10 cellular contexts compared by ENCODE assay signal in the genomic region with DNA sequence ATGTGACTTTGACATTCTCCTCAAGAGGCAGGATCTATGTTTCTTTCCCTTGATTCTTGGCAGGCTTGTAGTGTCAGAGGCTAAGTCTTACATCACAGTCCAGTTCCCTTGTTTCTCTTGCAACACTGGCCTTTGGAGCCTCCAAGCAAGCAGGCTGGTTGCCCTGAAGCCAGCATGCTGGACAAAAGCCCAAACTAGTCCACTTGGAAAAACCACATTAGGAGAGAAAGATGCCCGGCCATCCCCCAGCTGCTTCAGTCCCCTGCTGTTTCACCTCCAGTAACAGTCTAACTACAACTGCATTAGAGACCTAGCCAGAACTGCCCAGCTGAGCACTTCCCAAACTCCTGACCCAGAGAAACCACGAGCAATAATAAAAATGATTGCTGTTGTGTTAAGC.
DNase-seq lines count a peak whose midpoint lies in the region; ATAC-seq and TF ChIP-seq lines count a peak whose summit lies in the region.
"Had no signal": no experiment of that assay in that cellular context is flagged by ENCODE, and none has a peak within 500 bp of the region (broad histone marks: within the 10 kb centered on the region; RNA-seq: fewer than 3 reads in every experiment).

No MANE protein-coding gene starts in this region.

- POLR2A ChIA-PET in HEK293 (lab: Yijun Ruan, JAX) = no interaction called here
- POLR2A ChIA-PET in CD8-positive, alpha-beta T cell (lab: Charles Lee) = no interaction called here

- H3K36me3 ChIP-seq in HEK293 (ENCODE audit: control insufficient read depth in 2 of 2, insufficient read depth in 1 of 2, low read length in 2 of 2) (no peaks in the 10 kb centered on the region), HAP-1 (replicated peaks) (no peaks in the 10 kb centered on the region)
- H3K36me3 ChIP-seq in CD8-positive, alpha-beta T cell (ENCODE audit: insufficient read depth, low read length) = no peaks in the 10 kb centered on the region

- no peaks in the 10 kb centered on the region for H3K27me3 Mint-ChIP-seq in brain
- H3K27me3 Mint-ChIP-seq in CD8-positive, alpha-beta T cell (ENCODE audit: low read depth) = no peaks in the 10 kb centered on the region

- no peak for ATAC-seq in CD8-positive, alpha-beta T cell
- ATAC-seq: esophagus mucosa had no signal

- H3K4me1 Mint-ChIP-seq in brain = peaks cover 26% of the 10 kb centered on the region
- H3K4me1 Mint-ChIP-seq in CD8-positive, alpha-beta T cell (ENCODE audit: low read depth) = no peaks in the 10 kb centered on the region

- H3K4me1 ChIP-seq in HEK293 (ENCODE audit: control insufficient read depth, insufficient read depth, low read length) (peaks cover 6% of the 10 kb centered on the region), HAP-1 (no peaks in the 10 kb centered on the region)
- no peaks in the 10 kb centered on the region for H3K4me1 ChIP-seq in CD8-positive, alpha-beta T cell (ENCODE audit: insufficient read depth, low read length)

- intact Hi-C loops in CD8-positive, alpha-beta T cell (cut with DNase I, micrococcal nuclease) = no loop called here

- CTCF ChIA-PET in HEK293 (lab: Yijun Ruan, JAX) = interaction anchor here (1.4 kb wide), 1 partner anchor 293 kb away, joined by 3 read pairs; no protein-coding TSS in a partner anchor
- CTCF ChIA-PET in CD8-positive, alpha-beta T cell (lab: Charles Lee) = no interaction called here

- no peaks in the 10 kb centered on the region for H3K27me3 ChIP-seq in HAP-1 (ENCODE audit: low read depth)
- H3K27me3 ChIP-seq in CD8-positive, alpha-beta T cell (ENCODE audit: insufficient read depth, low read length) = no peaks in the 10 kb centered on the region

- H3K9me3 ChIP-seq in HEK293 (ENCODE audit: control insufficient read depth, insufficient read depth, low read depth, low read length) (no peaks in the 10 kb centered on the region), HAP-1 (no peaks in the 10 kb centered on the region)
- H3K9me3 ChIP-seq in CD8-positive, alpha-beta T cell (ENCODE audit: low read length) = no peaks in the 10 kb centered on the region

- no peaks in the 10 kb centered on the region for H3K36me3 Mint-ChIP-seq in brain
- no peaks in the 10 kb centered on the region for H3K36me3 Mint-ChIP-seq in CD8-positive, alpha-beta T cell

- no peaks in the 10 kb centered on the region for H3K9me3 Mint-ChIP-seq in brain
- no peaks in the 10 kb centered on the region for H3K9me3 Mint-ChIP-seq in CD8-positive, alpha-beta T cell

- no peak overlapping the region for H3K27ac ChIP-seq in HEK293 (ENCODE audit: extremely low read depth, low read depth, low read length)
- H3K27ac ChIP-seq in substantia nigra (ENCODE audit: low read depth, low read length, poor library complexity, severe bottlenecking) = no peak overlapping the region
- no peak overlapping the region for H3K27ac ChIP-seq in CD8-positive, alpha-beta T cell (ENCODE audit: low read depth, low read length)

- in situ Hi-C loops in HAP-1 (cut with MboI; ENCODE audit: low sequenced_read_pairs) (no loop called here), KBM-7 (cut with MboI; ENCODE audit: low pct_unique_long_range_greater_than_20kb, low sequenced_read_pairs) (no loop called here)

- DNase-seq in iris pigment epithelial cell (ENCODE audit: low read depth) (peak; percentile 92), substantia nigra (lab: John Stamatoyannopoulos, UW) (peak in 26 of 49 donors; percentile 1 to 50 (median 12)), HAP-1 (ENCODE audit: low spot score in 2 of 2) (no peak), KBM-7 (no peak)
- no peak for DNase-seq in CD8-positive, alpha-beta T cell
- DNase-seq in activated T-cell treated with anti-CD3 and anti-CD28 coated beads, Interleukin-2, amount 50 U/mL, for 48 hours = no peak
- DNase-seq: activated effector memory CD4-positive, alpha-beta T cell treated with Interleukin-2 at 50 U/mL for 16 hours had no signal

- TF ChIP-seq CTCF in HEK293 (tag by site-specific recombination; IDR thresholded peaks at IDR 0.05) (no peak), brain (conservative IDR thresholded peaks at IDR 0.05) (no peak)
- TF ChIP-seq CTCF in CD8-positive, alpha-beta T cell (IDR thresholded peaks at IDR 0.05) = no peak

- H3K4me3 Mint-ChIP-seq in brain = no peak overlapping the region
- no peak overlapping the region for H3K4me3 Mint-ChIP-seq in CD8-positive, alpha-beta T cell

- H3K27ac Mint-ChIP-seq in brain = peak overlapping the region in 3 of 5 experiments; percentile 85 to 89 (median 86)
- no peak overlapping the region for H3K27ac Mint-ChIP-seq in CD8-positive, alpha-beta T cell

- H3K4me3 ChIP-seq in HEK293 (ENCODE audit: low read depth, low read length) (no peak overlapping the region), HAP-1 (no peak overlapping the region)
- H3K4me3 ChIP-seq in CD8-positive, alpha-beta T cell (ENCODE audit: low read depth, low read length) = no peak overlapping the region

TF ChIP-seq in HEK293, 187 proteins besides CTCF, POLR2A, EP300 and RAD21:
- TF ChIP-seq ZBTB17 (tag by site-specific recombination; IDR thresholded peaks at IDR 0.05) (peak; percentile 40; the same call in 1 of the 2 replicates), MYNN (tag by site-specific recombination; IDR thresholded peaks at IDR 0.05; ENCODE audit: borderline replicate concordance) (no peak)

Comparison
In these comparisons a context has a peak if more than half of its experiments do, and no peak if none do; other contexts are left out.
1. DNase-seq: peak in iris pigment epithelial cell (single experiment) and substantia nigra (26 of 49); none in HAP-1 (0 of 2), CD8-positive, alpha-beta T cell (0 of 7), activated T-cell treated with anti-CD3 and anti-CD28 coated beads, Interleukin-2, amount 50 U/mL, for 48 hours (0 of 2) and KBM-7 (single experiment).